ENCODE assay signal across 8 cellular contexts in genomic region chr3:124351430-124352142, GRCh38.
A peak's percentile ranks its signal among the peaks of the same experiment; 100 is the strongest.
DNase-seq lines count a peak whose midpoint lies in the region; ATAC-seq, FAIRE-seq and TF ChIP-seq lines count a peak whose summit lies in the region.

No MANE protein-coding gene starts in this region.

- peak overlapping the region; percentile 75 for H3K27ac Mint-ChIP-seq in mesothelial cell of epicardium

- H3K9ac ChIP-seq in OCI-LY1 (ENCODE audit: low read length) (no peak overlapping the region), endothelial cell of umbilical vein (replicated peaks; ENCODE audit: extremely low read depth, insufficient read depth, low read length) (no peak overlapping the region)

- H3K27me3 Mint-ChIP-seq in mesothelial cell of epicardium (ENCODE audit: low read depth) = peaks cover 9% of the 10 kb centered on the region

- H3K79me2 ChIP-seq in OCI-LY1 (ENCODE audit: insufficient read depth, low read length) (no peaks in the 10 kb centered on the region), endothelial cell of umbilical vein (ENCODE audit: control insufficient read depth, insufficient read depth, low read length) (no peaks in the 10 kb centered on the region)

- peaks cover 3% of the 10 kb centered on the region for H3K36me3 Mint-ChIP-seq in mesothelial cell of epicardium

- no peak overlapping the region for H3K4me3 Mint-ChIP-seq in mesothelial cell of epicardium

- no peak for ATAC-seq in GM21515 (IDR thresholded peaks at IDR 0.05; ENCODE audit: unreplicated experiment)
- no peak for ATAC-seq in HG02852 (IDR thresholded peaks at IDR 0.05; ENCODE audit: unreplicated experiment)

- no peaks in the 10 kb centered on the region for H3K9me2 ChIP-seq in OCI-LY1 (ENCODE audit: low read depth, low read length)

- H3K27ac ChIP-seq in OCI-LY1 (ENCODE audit: low read depth, low read length, poor library complexity, severe bottlenecking) (no peak overlapping the region), endothelial cell of umbilical vein (ENCODE audit: insufficient read depth, low read depth, low read length) (no peak overlapping the region)

- H3K9me1 ChIP-seq in endothelial cell of umbilical vein (replicated peaks; ENCODE audit: control insufficient read depth, extremely low read depth, insufficient read depth, low read length) = no peaks in the 10 kb centered on the region

- no peaks in the 10 kb centered on the region for H3K36me3 ChIP-seq in OCI-LY1 (ENCODE audit: insufficient read depth, low read length)
- H3K36me3 ChIP-seq in endothelial cell of umbilical vein (ENCODE audit: control insufficient read depth in 2 of 2, extremely low read depth in 1 of 2, insufficient read depth in 2 of 2, low read length in 2 of 2) = no peaks in the 10 kb centered on the region

- H3F3A ChIP-seq in OCI-LY1 (ENCODE audit: insufficient read depth, low read length) = no peaks in the 10 kb centered on the region

- TF ChIP-seq CTCF in OCI-LY1 (IDR thresholded peaks at IDR 0.05; ENCODE audit: low read length) (peak; percentile 62), endothelial cell of umbilical vein (IDR thresholded peaks at IDR 0.05; ENCODE audit: extremely low read depth in 1 of 2, insufficient read depth in 1 of 2, low read depth in 1 of 2, low read length in 2 of 2) (peak; percentile 38 to 54), mesothelial cell of epicardium (IDR thresholded peaks at IDR 0.05; ENCODE audit: unreplicated experiment) (peak; percentile 55)

- intact Hi-C loops in endothelial cell of umbilical vein (cut with micrococcal nuclease) = loop anchor here (1.0 to 2.0 kb wide), 4 partner anchors 117 to 335 kb away; no protein-coding TSS in a partner anchor

- peaks cover under 1% of the 10 kb centered on the region for H3K9me3 Mint-ChIP-seq in mesothelial cell of epicardium

- no peaks in the 10 kb centered on the region for H3K9me3 ChIP-seq in OCI-LY1 (ENCODE audit: low read length)
- H3K9me3 ChIP-seq in endothelial cell of umbilical vein (replicated peaks; ENCODE audit: control insufficient read depth, insufficient read depth, low read length) = no peaks in the 10 kb centered on the region

- BruUV-seq in endothelial cell of umbilical vein (replicated peaks; lab: Mats Ljungman, UMichigan) = no TSS peak

- DNase-seq in DMS 273 treated with DMSO at 0.1 percent for 48 hours (lab: John Stamatoyannopoulos, UW) = peak; percentile 53
- peak; percentile 74 for DNase-seq in HTR-8/SVneo (ENCODE audit: insufficient read length, low spot score)
- peak; percentile 61 for DNase-seq in endothelial cell of umbilical vein (ENCODE audit: low read depth, low spot score)
- no peak for DNase-seq in mesothelial cell of epicardium (ENCODE audit: low spot score in 2 of 2, unreplicated experiment in 2 of 2)
- DNase-seq in activated T-cell treated with anti-CD3 and anti-CD28 coated beads, Interleukin-2, amount 50 U/mL, for 48 hours = no peak

- FAIRE-seq in HTR-8/SVneo (lab: Jason Lieb, UNC) (peak; percentile 70), endothelial cell of umbilical vein (lab: Jason Lieb, UNC) (peak; percentile 88)

- H3K4me1 ChIP-seq in OCI-LY1 (ENCODE audit: insufficient read depth, low read length, severe bottlenecking) (no peaks in the 10 kb centered on the region), endothelial cell of umbilical vein (ENCODE audit: control insufficient read depth, extremely low read depth, insufficient read depth, low read length) (no peaks in the 10 kb centered on the region)

- H3K4me2 ChIP-seq in OCI-LY1 (ENCODE audit: low read length) (no peak overlapping the region), endothelial cell of umbilical vein (ENCODE audit: insufficient read depth, low read length) (no peak overlapping the region)

- no peaks in the 10 kb centered on the region for H4K20me1 ChIP-seq in OCI-LY1 (ENCODE audit: insufficient read depth, low read length)
- H4K20me1 ChIP-seq in endothelial cell of umbilical vein (replicated peaks; ENCODE audit: control insufficient read depth, extremely low read depth, insufficient read depth, low read length) = no peaks in the 10 kb centered on the region

- TF ChIP-seq POLR2A in endothelial cell of umbilical vein (IDR thresholded peaks at IDR 0.05; ENCODE audit: low read depth, low read length) = no peak

- peaks cover 16% of the 10 kb centered on the region for H3K4me1 Mint-ChIP-seq in mesothelial cell of epicardium

- no peaks in the 10 kb centered on the region for H3K27me3 ChIP-seq in OCI-LY1 (ENCODE audit: insufficient read depth, low read length)
- H3K27me3 ChIP-seq in endothelial cell of umbilical vein (ENCODE audit: control insufficient read depth in 2 of 2, insufficient read depth in 2 of 2, low read length in 2 of 2) = peaks cover 0 to 2% of the 10 kb centered on the region in 2 experiments

- H3K4me3 ChIP-seq in OCI-LY1 (ENCODE audit: low read depth, low read length, poor library complexity, severe bottlenecking) = no peak overlapping the region
- no peak overlapping the region for H3K4me3 ChIP-seq in endothelial cell of umbilical vein (replicated peaks in 1 of 3; ENCODE audit: insufficient read depth in 1 of 3, low read depth in 1 of 3, low read length in 3 of 3)

- dilution Hi-C loops in endothelial cell of umbilical vein (cut with MboI; ENCODE audit: extremely low pct_ligation_motif_present, low sequenced_read_pairs) = no loop called here

- POLR2A ChIA-PET in endothelial cell of umbilical vein (lab: Charles Lee) = no interaction called here

- CTCF ChIA-PET in endothelial cell of umbilical vein (lab: Charles Lee) = interaction anchor here (0.7 to 9.7 kb wide), 45 partner anchors 9 to 337 kb away, joined by 3 to 256 read pairs (median 4); partner anchors contain the start of gene KALRN

- H2AFZ ChIP-seq in OCI-LY1 (ENCODE audit: low read length) (no peak overlapping the region), endothelial cell of umbilical vein (ENCODE audit: low read depth, low read length) (no peak overlapping the region)

TF ChIP-seq in endothelial cell of umbilical vein, 7 proteins besides CTCF, POLR2A, EP300 and RAD21:
- TF ChIP-seq POLR2AphosphoS5 (IDR thresholded peaks at IDR 0.05; ENCODE audit: insufficient read depth, low read depth, low read length) (no peak), GATA2 (IDR thresholded peaks at IDR 0.05; ENCODE audit: insufficient read depth, insufficient read length, low read depth, low read length) (no peak), MAX (IDR thresholded peaks at IDR 0.05; ENCODE audit: insufficient read depth, insufficient read length) (no peak), MYC (IDR thresholded peaks at IDR 0.05; ENCODE audit: low read depth, low read length) (no peak), FOS (IDR thresholded peaks at IDR 0.05; ENCODE audit: borderline replicate concordance, insufficient read depth, low read length) (no peak), EZH2 (IDR thresholded peaks at IDR 0.05; ENCODE audit: borderline replicate concordance, low read depth, low read length, severe bottlenecking) (no peak), JUN (IDR thresholded peaks at IDR 0.05; ENCODE audit: borderline replicate concordance, insufficient read depth, insufficient read length, low read depth) (no peak)
TF ChIP-seq in endothelial cell of umbilical vein: peak in this region for 0.

Comparison
In these comparisons a context has a peak if more than half of its experiments do, and no peak if none do; other contexts are left out.
1. DNase-seq: peak in DMS 273 treated with DMSO at 0.1 percent for 48 hours (single experiment), HTR-8/SVneo (single experiment) and endothelial cell of umbilical vein (single experiment); none in mesothelial cell of epicardium (0 of 2) and activated T-cell treated with anti-CD3 and anti-CD28 coated beads, Interleukin-2, amount 50 U/mL, for 48 hours (0 of 2).
2. Peak in every context shown above with its lines, with median percentiles within 50 percentile points of each other: CTCF ChIP-seq.